36 cellular contexts compared by ENCODE assay signal in genomic region chr1:221694109-221694508, GRCh38. TPM values are rescaled to one million over a fixed set of nuclear protein-coding genes. Genes with fewer than 3 reads are reported as not detected.
A peak's percentile ranks its signal among the peaks of the same experiment; 100 is the strongest.
DNase-seq lines count a peak whose midpoint lies in the region; ATAC-seq, FAIRE-seq and TF ChIP-seq lines count a peak whose summit lies in the region.
"Had no signal": no experiment of that assay in that cellular context is flagged by ENCODE, and none has a peak within 500 bp of the region (broad histone marks: within the 10 kb centered on the region; RNA-seq: fewer than 3 reads in every experiment).

No MANE protein-coding gene starts in this region.

- H3K9me3 ChIP-seq in GM12878 (replicated peaks; ENCODE audit: control insufficient read depth, insufficient read depth, low read length) (0 out of 3 replicates have a peak, but pooled peaks cover 2% of the 10 kb centered on the region), K562 (replicated peaks; ENCODE audit: control insufficient read depth, insufficient read depth, low read depth, low read length) (no peaks in the 10 kb centered on the region), endodermal cell (ENCODE audit: control insufficient read depth, low read length) (peaks cover 17% of the 10 kb centered on the region), MM.1S (replicated peaks; ENCODE audit: insufficient read depth, low read length) (no peaks in the 10 kb centered on the region)
- H3K9me3 ChIP-seq: BE2C, Caco-2 had no signal

- no peak overlapping the region for H3K4me3 ChIP-seq in GM12878
- no peak overlapping the region for H3K4me3 ChIP-seq in K562
- peak overlapping the region; percentile 44 for H3K4me3 ChIP-seq in endodermal cell (ENCODE audit: low read length)
- H3K4me3 ChIP-seq in MM.1S (ENCODE audit: low read length) = no peak overlapping the region
- H3K4me3 ChIP-seq in GM23338 = no peak overlapping the region
- H3K4me3 ChIP-seq: A549; BLaER1; BLaER1 treated with 17β-estradiol and CSF1 and Interleukin-3, amounts not matched to agents 10 nM and 100 nM had no signal

- in situ Hi-C loops in GM12878 (cut with MboI) = no loop called here
- in situ Hi-C loops in K562 (cut with MboI) = no loop called here

- H3K27ac ChIP-seq in GM12878 (ENCODE audit: control insufficient read depth, insufficient read depth) (no peak overlapping the region), K562 (ENCODE audit: extremely low read depth, low read depth, low read length) (no peak overlapping the region), endodermal cell (ENCODE audit: low read depth, low read length) (no peak overlapping the region), MM.1S (ENCODE audit: low read length) (no peak overlapping the region), GM23338 (ENCODE audit: low read depth) (no peak overlapping the region)
- H3K27ac ChIP-seq: 22Rv1; A549; BLaER1; BLaER1 treated with 17β-estradiol and CSF1 and Interleukin-3, amounts not matched to agents 10 nM and 100 nM; C4-2B had no signal

- H3K4me2 ChIP-seq in GM12878 (ENCODE audit: control insufficient read depth, insufficient read depth) (no peak overlapping the region), K562 (ENCODE audit: insufficient read depth, low read length) (no peak overlapping the region), MM.1S (ENCODE audit: low read depth, low read length) (no peak overlapping the region), GM23338 (no peak overlapping the region)
- H3K4me2 ChIP-seq: A549, BLaER1 had no signal

- H3K79me2 ChIP-seq in GM12878 (ENCODE audit: control insufficient read depth, insufficient read depth, low read length) (no peaks in the 10 kb centered on the region), K562 (ENCODE audit: control insufficient read depth, insufficient read depth, low read length) (no peaks in the 10 kb centered on the region), MM.1S (ENCODE audit: low read length) (no peaks in the 10 kb centered on the region), GM23338 (replicated peaks; ENCODE audit: insufficient read depth) (no peaks in the 10 kb centered on the region)

- SMC1A ChIA-PET in GM12878 (lab: Charles Lee; ENCODE audit: uncharacterized antibody, unreplicated experiment) = interaction anchor here (1.0 to 1.7 kb wide), 3 partner anchors 9 to 49 kb away, joined by 3 to 7 read pairs (median 4); no protein-coding TSS in a partner anchor

- H3K9ac ChIP-seq in GM12878 (ENCODE audit: control insufficient read depth, insufficient read depth, low read length) (no peak overlapping the region), K562 (ENCODE audit: insufficient read depth in 1 of 2, low read depth in 2 of 2, low read length in 2 of 2) (no peak overlapping the region), endodermal cell (ENCODE audit: extremely low read depth, low read length, poor library complexity, severe bottlenecking) (no peak overlapping the region), MM.1S (ENCODE audit: low read length) (no peak overlapping the region)
- H3K9ac ChIP-seq: BLaER1; BLaER1 treated with 17β-estradiol and CSF1 and Interleukin-3, amounts not matched to agents 10 nM and 100 nM had no signal

- POLR2A ChIA-PET in GM12878 (lab: Charles Lee) (interaction anchor here (0.8 to 1.4 kb wide), 2 partner anchors 14 to 24 kb away, joined by 3 to 4 read pairs; no protein-coding TSS in a partner anchor), K562 (lab: Yijun Ruan, JAX) (no interaction called here)

- H3K27me3 ChIP-seq in GM12878 (replicated peaks in 1 of 2; ENCODE audit: control insufficient read depth in 2 of 2, insufficient read depth in 2 of 2, low read length in 1 of 2) (no peaks in the 10 kb centered on the region), K562 (ENCODE audit: control insufficient read depth in 2 of 2, insufficient read depth in 2 of 2, low read length in 2 of 2) (no peaks in the 10 kb centered on the region), endodermal cell (ENCODE audit: control insufficient read depth, insufficient read depth, low read length, poor library complexity, severe bottlenecking) (no peaks in the 10 kb centered on the region), MM.1S (replicated peaks; ENCODE audit: insufficient read depth, low read length) (no peaks in the 10 kb centered on the region), GM23338 (ENCODE audit: insufficient read depth) (no peaks in the 10 kb centered on the region)
- H3K27me3 ChIP-seq: BE2C; BLaER1; BLaER1 treated with 17β-estradiol and CSF1 and Interleukin-3, amounts not matched to agents 10 nM and 100 nM had no signal

- H3K36me3 Mint-ChIP-seq in endodermal cell (ENCODE audit: low read depth) (no peaks in the 10 kb centered on the region), GM23338 (ENCODE audit: low read depth) (no peaks in the 10 kb centered on the region)
- H3K36me3 Mint-ChIP-seq: CD14-positive monocyte; CD8-positive, alpha-beta T cell had no signal

- H3K27ac Mint-ChIP-seq in endodermal cell (no peak overlapping the region), GM23338 (no peak overlapping the region)
- H3K27ac Mint-ChIP-seq: B cell; CD4-positive, alpha-beta memory T cell; CD4-positive, alpha-beta T cell; CD4-positive, CD25-positive, alpha-beta regulatory T cell; CD8-positive, alpha-beta memory T cell; CD8-positive, alpha-beta T cell had no signal

- no peaks in the 10 kb centered on the region for H3K4me1 ChIP-seq in GM12878 (ENCODE audit: control insufficient read depth, insufficient read depth, low read length)
- H3K4me1 ChIP-seq in K562 (replicated peaks in 1 of 2; ENCODE audit: control insufficient read depth in 2 of 2, insufficient read depth in 2 of 2, low read length in 2 of 2) = no peaks in the 10 kb centered on the region; a peak in 1 of 5 replicates
- H3K4me1 ChIP-seq in endodermal cell (ENCODE audit: control insufficient read depth, insufficient read depth, low read length) = no peaks in the 10 kb centered on the region
- no peaks in the 10 kb centered on the region for H3K4me1 ChIP-seq in MM.1S (ENCODE audit: low read length)
- H3K4me1 ChIP-seq in GM23338 (ENCODE audit: insufficient read depth) = no peaks in the 10 kb centered on the region
- H3K4me1 ChIP-seq: A549, BE2C, Caco-2 had no signal

- DNase-seq in GM12878 (ENCODE audit: low read depth, low spot score) = no peak
- no peak for DNase-seq in K562 (ENCODE audit: extremely low read depth in 1 of 4, low spot score in 3 of 4)
- no peak for DNase-seq in endodermal cell
- peak; percentile 58 for DNase-seq in mucosa of gallbladder (ENCODE audit: low spot score)
- no peak for DNase-seq in MM.1S
- no peak for DNase-seq in HK-2 (ENCODE audit: unreplicated experiment)
- no peak for DNase-seq in GM23338 (ENCODE audit: low spot score)
- DNase-seq: 8988T; ACHN; AML-193; BE2C; C1 segment of cervical spinal cord; Caco-2; Calu3; CD4-positive, alpha-beta memory T cell; CD4-positive, alpha-beta T cell; CD4-positive, CD25-positive, alpha-beta regulatory T cell; CD8-positive, alpha-beta memory T cell; CD8-positive, alpha-beta T cell; COR-L47; DMS 273 treated with DMSO at 0.1 percent for 48 hours; DMS153; DMS53; DMS79; DMS79 treated with DMSO at 0.1 percent for 48 hours; DND-41; EL had no signal

- H4K20me1 ChIP-seq in GM12878 (ENCODE audit: control insufficient read depth, insufficient read depth) = no peaks in the 10 kb centered on the region
- no peaks in the 10 kb centered on the region for H4K20me1 ChIP-seq in K562 (replicated peaks; ENCODE audit: control insufficient read depth, insufficient read depth, low read length)
- H4K20me1 ChIP-seq in MM.1S (ENCODE audit: insufficient read depth, low read length) = no peaks in the 10 kb centered on the region
- no peaks in the 10 kb centered on the region for H4K20me1 ChIP-seq in GM23338 (replicated peaks; ENCODE audit: insufficient read depth)
- H4K20me1 ChIP-seq: BLaER1; BLaER1 treated with 17β-estradiol and CSF1 and Interleukin-3, amounts not matched to agents 10 nM and 100 nM had no signal

- RAD21 ChIA-PET in GM12878 (lab: Charles Lee; ENCODE audit: unreplicated experiment) = no interaction called here

- H3K27me3 Mint-ChIP-seq in endodermal cell (ENCODE audit: insufficient read depth) (no peaks in the 10 kb centered on the region), GM23338 (ENCODE audit: insufficient read depth, low read depth, poor library complexity) (peaks cover 4% of the 10 kb centered on the region)
- H3K27me3 Mint-ChIP-seq: B cell; CD4-positive, alpha-beta memory T cell; CD4-positive, alpha-beta T cell; CD4-positive, CD25-positive, alpha-beta regulatory T cell; CD8-positive, alpha-beta memory T cell had no signal

- TF ChIP-seq RAD21 in GM12878 (IDR thresholded peaks at IDR 0.05; ENCODE audit: insufficient read depth, low read depth, low read length) (no peak), K562 (CRISPR knock-in tag; conservative IDR thresholded peaks at IDR 0.05 in 1 of 2, IDR thresholded peaks at IDR 0.05 in 1 of 2) (no peak)

- no peaks in the 10 kb centered on the region for H3F3A ChIP-seq in MM.1S (ENCODE audit: insufficient read depth, low read length)
- H3F3A ChIP-seq in GM23338 (replicated peaks; ENCODE audit: low read depth) = no peaks in the 10 kb centered on the region

- intact Hi-C loops in GM12878 (cut with micrococcal nuclease; ENCODE audit: unreplicated experiment) (no loop called here), K562 (cut with micrococcal nuclease) (no loop called here)

- TF ChIP-seq CTCF in GM12878 (IDR thresholded peaks at IDR 0.05 in 2 of 3, conservative IDR thresholded peaks at IDR 0.05 in 1 of 3; ENCODE audit: control insufficient read depth in 2 of 3, extremely low read depth in 1 of 3, insufficient read depth in 1 of 3, low read depth in 3 of 3, low read length in 3 of 3) (no peak), K562 (IDR thresholded peaks at IDR 0.05 in 2 of 3, conservative IDR thresholded peaks at IDR 0.05 in 1 of 3; ENCODE audit: insufficient read depth in 2 of 3, low read depth in 1 of 3, low read length in 3 of 3) (no peak), endodermal cell (conservative IDR thresholded peaks at IDR 0.05) (no peak), MM.1S (IDR thresholded peaks at IDR 0.05; ENCODE audit: low read length) (no peak), GM23338 (conservative IDR thresholded peaks at IDR 0.05; ENCODE audit: low read depth in 2 of 2) (no peak)

- no peaks in the 10 kb centered on the region for H3K9me1 ChIP-seq in K562 (ENCODE audit: control insufficient read depth, insufficient read depth, low read length)

- no peaks in the 10 kb centered on the region for H3K9me3 Mint-ChIP-seq in endodermal cell
- 0 out of 3 replicates have a peak, but pooled peaks cover 4% of the 10 kb centered on the region for H3K9me3 Mint-ChIP-seq in GM23338
- H3K9me3 Mint-ChIP-seq: CD8-positive, alpha-beta T cell had no signal

- peaks cover 4% of the 10 kb centered on the region for H3K4me1 Mint-ChIP-seq in endodermal cell
- no peaks in the 10 kb centered on the region for H3K4me1 Mint-ChIP-seq in GM23338

- TF ChIP-seq EP300 in GM12878 (IDR thresholded peaks at IDR 0.05; ENCODE audit: borderline replicate concordance in 1 of 2, control insufficient read depth in 1 of 2, low read depth in 2 of 2, low read length in 2 of 2) (no peak), K562 (IDR thresholded peaks at IDR 0.05; ENCODE audit: low read length) (no peak)

- H3K9me2 ChIP-seq in MM.1S (replicated peaks; ENCODE audit: insufficient read depth, low read length) (no peaks in the 10 kb centered on the region), GM23338 (ENCODE audit: insufficient read depth) (peaks cover 11% of the 10 kb centered on the region)

- BruUV-seq in GM12878 (replicated peaks; lab: Mats Ljungman, UMichigan) (no TSS peak), K562 (replicated peaks; lab: Mats Ljungman, UMichigan) (no TSS peak)

- no peak overlapping the region for H3K4me3 Mint-ChIP-seq in endodermal cell
- H3K4me3 Mint-ChIP-seq in GM23338 = no peak overlapping the region
- H3K4me3 Mint-ChIP-seq: B cell; CD14-positive monocyte; CD4-positive, alpha-beta memory T cell; CD4-positive, alpha-beta T cell; CD4-positive, CD25-positive, alpha-beta regulatory T cell; CD8-positive, alpha-beta memory T cell; CD8-positive, alpha-beta T cell had no signal

- FAIRE-seq in GM12878 (lab: Jason Lieb, UNC) (no peak), K562 (lab: Jason Lieb, UNC) (no peak)
- FAIRE-seq: A204.1, A549 had no signal

- ATAC-seq in GM12878 = no peak
- ATAC-seq in K562 = no peak
- no peak for ATAC-seq in HG03442 (IDR thresholded peaks at IDR 0.05; ENCODE audit: unreplicated experiment)
- no peak for ATAC-seq in GM23338
- ATAC-seq: A549; CD8-positive, alpha-beta T cell had no signal

- no peak for TF ChIP-seq POLR2A in GM12878 (IDR thresholded peaks at IDR 0.05; ENCODE audit: low read depth, low read length)
- TF ChIP-seq POLR2A in K562 (conservative IDR thresholded peaks at IDR 0.05) = no peak

- H3K36me3 ChIP-seq in GM12878 (ENCODE audit: control insufficient read depth in 2 of 2, insufficient read depth in 2 of 2, low read length in 1 of 2) (no peaks in the 10 kb centered on the region; a peak in 2 of 4 replicates), K562 (ENCODE audit: control insufficient read depth, insufficient read depth, low read length) (no peaks in the 10 kb centered on the region), endodermal cell (ENCODE audit: control insufficient read depth, insufficient read depth, low read length) (peaks cover 6% of the 10 kb centered on the region), MM.1S (replicated peaks; ENCODE audit: insufficient read depth, low read length) (no peaks in the 10 kb centered on the region), GM23338 (ENCODE audit: insufficient read depth) (no peaks in the 10 kb centered on the region)
- H3K36me3 ChIP-seq: BLaER1 had no signal

- no peak overlapping the region for H2AFZ ChIP-seq in GM12878 (ENCODE audit: control insufficient read depth, low read depth, low read length)
- H2AFZ ChIP-seq in K562 (ENCODE audit: low read depth, low read length) = no peak overlapping the region
- no peak overlapping the region for H2AFZ ChIP-seq in MM.1S (ENCODE audit: low read length)
- no peak overlapping the region for H2AFZ ChIP-seq in GM23338

- CTCF ChIA-PET in GM12878 (lab: Yijun Ruan, JAX) (interaction anchor here (0.7 kb wide), 1 partner anchor 46 kb away, joined by 3 read pairs; no protein-coding TSS in a partner anchor), K562 (lab: Yijun Ruan, JAX; ENCODE audit: low intra/inter-chr PET ratio) (no interaction called here)

RNA-seq across cellular contexts. Expression of gene DUSP10, which starts 47.8 kb away (rescaled TPM):
- total RNA-seq in GM12878 (2013; cell fraction: nucleolus; rRNA removed) = 55.2 and 55.7 TPM in 2 replicates
- total RNA-seq in GM12878 (2014; rRNA removed) (37.7 and 38.4 TPM in 2 replicates), GM12878 (2014; rRNA removed; fragmentation: Illumina TruSeq; extraction: Trizol) (33.3 and 34.9 TPM in 2 replicates), GM12878 (2021) (27.6 and 27.7 TPM in 2 replicates), K562 (2014; rRNA removed) (6.6 and 7.3 TPM in 2 replicates), K562 (2014; rRNA removed; fragmentation: Illumina TruSeq; extraction: Trizol) (6.3 and 7.6 TPM in 2 replicates), K562 (2015; rRNA removed; fragmentation: Illumina TruSeq; extraction: Trizol) (7.0 and 7.8 TPM in 2 replicates), K562 (2021) (5.9 and 6.1 TPM in 2 replicates), endodermal cell (10 to 100 TPM in 1 of 2 donors, 1 to 10 TPM in 1; 6.5 to 11.7 TPM), mucosa of gallbladder (9.2 TPM)
- polyA plus RNA-seq in GM12878 (2011; ENCODE audit: low read depth) = 12.1 TPM
- polyA plus RNA-seq in GM12878 (2011; rRNA removed) (32.3 and 36.7 TPM in 2 replicates), GM12878 (2014; fragmentation: Illumina TruSeq; extraction: Trizol) (26.9 and 27.4 TPM in 2 replicates), GM12878 (2014; fragmentation: Nextera tagmentation; extraction: Ambion mirVana) (10 to 100 TPM; 20.3 to 32.1 TPM), GM12878 (2014; rRNA removed) (22.9 and 27.3 TPM in 2 replicates), GM12878 (2016; fragmentation: Nextera tagmentation; extraction: Ambion mirVana) (10 to 100 TPM; 27.7 to 28.0 TPM), K562 (2011; rRNA removed) (1.7 and 3.1 TPM in 2 replicates), K562 (2014; fragmentation: Illumina TruSeq; extraction: Trizol) (6.2 and 8.3 TPM in 2 replicates), K562 (2014; fragmentation: Nextera tagmentation; extraction: Ambion mirVana) (1 to 10 TPM; 3.8 to 5.5 TPM), K562 (2014; rRNA removed) (5.4 and 6.6 TPM in 2 replicates), GM23338 (2016; fragmentation: Nextera tagmentation; extraction: Ambion mirVana) (1.1 and 1.6 TPM in 2 replicates)
- 54.2 and 57.2 TPM in 2 replicates for polyA plus RNA-seq in GM12878 (2011; cell fraction: cytosol; rRNA removed)
- 39.7 and 50.3 TPM in 2 replicates for polyA plus RNA-seq in GM12878 (2011; cell fraction: nucleus; rRNA removed)
- 17.1 and 20.4 TPM in 2 replicates for polyA plus RNA-seq in GM12878 (2012)
- 84.4 and 93.6 TPM in 2 replicates for polyA minus RNA-seq in GM12878 (2011; rRNA and poly(A)+ RNA removed)
- 18.3 and 20.3 TPM in 2 replicates for polyA minus RNA-seq in GM12878 (2011; cell fraction: cytosol; rRNA and poly(A)+ RNA removed)
- 60.7 and 101 TPM in 2 replicates for polyA minus RNA-seq in GM12878 (2011; cell fraction: nucleus; rRNA and poly(A)+ RNA removed)
- total RNA-seq in K562 (2011; cell fraction: chromatin; rRNA removed; ENCODE audit: low replicate concordance) = 5.0 and 6.0 TPM in 2 replicates
- total RNA-seq in K562 (2011; cell fraction: nucleolus; rRNA removed) = 3.9 and 4.0 TPM in 2 replicates
- 3.6 and 4.4 TPM in 2 replicates for total RNA-seq in K562 (2011; cell fraction: nucleoplasm; rRNA removed)
- 3.6 and 4.4 TPM in 2 replicates for polyA plus RNA-seq in K562 (2011; cell fraction: cytosol; rRNA removed)
- 3.0 and 4.0 TPM in 2 replicates for polyA plus RNA-seq in K562 (2011; cell fraction: nucleus; rRNA removed)
- 5.8 and 10.6 TPM in 2 replicates for polyA plus RNA-seq in K562 (2012)
- 4.8 and 6.1 TPM in 2 replicates for polyA minus RNA-seq in K562 (2011; rRNA and poly(A)+ RNA removed)
- 1.0 and 1.4 TPM in 2 replicates for polyA minus RNA-seq in K562 (2011; cell fraction: cytosol; rRNA and poly(A)+ RNA removed)
- 4.8 and 8.7 TPM in 2 replicates for polyA minus RNA-seq in K562 (2011; cell fraction: nucleus; rRNA and poly(A)+ RNA removed)
- 4.7 TPM for polyA plus RNA-seq in endodermal cell (2013, experiment 1 of 2)
- polyA plus RNA-seq in endodermal cell (2013, experiment 2 of 2) = 4.2 TPM
- 1.0 and 1.5 TPM in 2 replicates for total RNA-seq in GM23338 (2014; rRNA removed; shearing (Covaris generic))

Comparison
In these comparisons a context has a peak if more than half of its experiments do, and no peak if none do; other contexts are left out.
1. Of the 99 proteins assayed by ChIP-seq in both K562 and GM12878: peak only in K562: none; only in GM12878: none; in both: ZBTB40; in neither: 98.